ENCODE assay signal across 8 cellular contexts in genomic region chr10:102064503-102064867, GRCh38. TPM values are rescaled to one million over a fixed set of nuclear protein-coding genes. Genes with fewer than 3 reads are reported as not detected.
DNase-seq lines count a peak whose midpoint lies in the region; ATAC-seq and TF ChIP-seq lines count a peak whose summit lies in the region.

No MANE protein-coding gene starts in this region.

- H2AFZ ChIP-seq in DND-41 (ENCODE audit: low read depth, low read length) = peak overlapping the region; percentile 93

- intact Hi-C loops in Panc1 (cut with micrococcal nuclease; ENCODE audit: unreplicated experiment) (no loop called here), psoas muscle (cut with DNase I) (no loop called here), mucosa of descending colon (cut with DNase I, micrococcal nuclease) (no loop called here)

- peak overlapping the region; percentile 94 for H3K9ac ChIP-seq in DND-41 (ENCODE audit: low read depth, low read length)

- H3K36me3 ChIP-seq in DND-41 (ENCODE audit: insufficient read depth, low read length) (peaks cover 22% of the 10 kb centered on the region), Panc1 (ENCODE audit: control insufficient read depth, insufficient read depth, low read length) (no peaks in the 10 kb centered on the region), psoas muscle (ENCODE audit: insufficient read depth in 1 of 2, low read depth in 1 of 2) (peaks cover 0 to 9% of the 10 kb centered on the region in 2 donors), mucosa of descending colon (ENCODE audit: low read depth) (no peaks in the 10 kb centered on the region)

- peak overlapping the region; percentile 70 for H3K27ac ChIP-seq in DND-41 (ENCODE audit: low read length)
- peak overlapping the region; percentile 88 for H3K27ac ChIP-seq in Panc1 (ENCODE audit: low read length)
- H3K27ac ChIP-seq in epithelial cell of prostate = peak overlapping the region; percentile 76
- H3K27ac ChIP-seq in psoas muscle = peak overlapping the region; percentile 88

- no peaks in the 10 kb centered on the region for H3K27me3 ChIP-seq in DND-41 (ENCODE audit: insufficient read depth, low read length, poor library complexity)
- H3K27me3 ChIP-seq in Panc1 (ENCODE audit: control insufficient read depth, insufficient read depth, low read length) = no peaks in the 10 kb centered on the region
- no peaks in the 10 kb centered on the region for H3K27me3 ChIP-seq in psoas muscle (ENCODE audit: insufficient read depth in 3 of 3, low read length in 2 of 3)

- H3K9me3 ChIP-seq in DND-41 (ENCODE audit: insufficient read depth, low read length, severe bottlenecking) (no peaks in the 10 kb centered on the region), Panc1 (ENCODE audit: control insufficient read depth, insufficient read depth, low read depth, low read length) (no peaks in the 10 kb centered on the region), psoas muscle (no peaks in the 10 kb centered on the region), mucosa of descending colon (no peaks in the 10 kb centered on the region)

- H4K20me1 ChIP-seq in DND-41 (ENCODE audit: insufficient read depth, low read length) = peaks cover 30% of the 10 kb centered on the region

- TF ChIP-seq CTCF in DND-41 (IDR thresholded peaks at IDR 0.05; ENCODE audit: borderline replicate concordance, extremely low read depth, low read length, poor library complexity, severe bottlenecking) = no peak
- no peak for TF ChIP-seq CTCF in Panc1 (IDR thresholded peaks at IDR 0.05)
- TF ChIP-seq CTCF in psoas muscle (IDR thresholded peaks at IDR 0.05) = no peak
- TF ChIP-seq CTCF in mucosa of descending colon (IDR thresholded peaks at IDR 0.05) = no peak

- peak overlapping the region; percentile 100 for H3K4me2 ChIP-seq in DND-41 (ENCODE audit: insufficient read depth, low read length)

- ATAC-seq in DND-41 (ENCODE audit: insufficient read depth, low read depth) (no peak), Panc1 (no peak), psoas muscle (no peak), GM21528 (IDR thresholded peaks at IDR 0.05; ENCODE audit: low FRiP score, unreplicated experiment) (no peak), mucosa of descending colon (no peak)

- peaks cover 31% of the 10 kb centered on the region for H3K4me1 ChIP-seq in DND-41 (ENCODE audit: insufficient read depth, low read length)
- peaks cover 20% of the 10 kb centered on the region for H3K4me1 ChIP-seq in Panc1 (ENCODE audit: control insufficient read depth, insufficient read depth, low read length)
- peaks cover 18% of the 10 kb centered on the region for H3K4me1 ChIP-seq in psoas muscle
- peaks cover 27% of the 10 kb centered on the region for H3K4me1 ChIP-seq in mucosa of descending colon (ENCODE audit: low read depth)

- H3K79me2 ChIP-seq in DND-41 (ENCODE audit: insufficient read depth, low read length) = peaks cover 28% of the 10 kb centered on the region

- in situ Hi-C loops in Panc1 (cut with HindIII; ENCODE audit: low pct_unique_long_range_greater_than_20kb, low sequenced_read_pairs) = no loop called here

- WGBS in psoas muscle, 3 donors = 72 to 80% (median 80%) methylated on average over 2 of the region's 2 CpGs

- no TSS peak for BruUV-seq in Panc1 (replicated peaks; lab: Mats Ljungman, UMichigan)

- DNase-seq in DND-41 (no peak), Panc1 (ENCODE audit: low read depth, low spot score) (no peak), epithelial cell of prostate (ENCODE audit: low read depth, low spot score) (no peak), psoas muscle (no peak), cerebellar cortex (ENCODE audit: low spot score) (no peak), mucosa of descending colon (no peak), NCI-H1105 treated with DMSO at 0.1 percent for 48 hours (lab: John Stamatoyannopoulos, UW) (no peak)

- CTCF ChIA-PET in Panc1 (lab: Charles Lee) = no interaction called here

- peak overlapping the region; percentile 90; a peak in 3 of 4 replicates for H3K4me3 ChIP-seq in DND-41 (ENCODE audit: low read depth in 1 of 2, low read length in 2 of 2)
- H3K4me3 ChIP-seq in Panc1 (ENCODE audit: low read depth in 2 of 2, low read length in 2 of 2) = peak overlapping the region; percentile 77
- peak overlapping the region; percentile 90 for H3K4me3 ChIP-seq in psoas muscle
- no peak overlapping the region for H3K4me3 ChIP-seq in mucosa of descending colon

- POLR2A ChIA-PET in Panc1 (lab: Charles Lee) = no interaction called here

RNA-seq across cellular contexts. Expression of gene HPS6, which starts 0.7 kb away (rescaled TPM):
- total RNA-seq in Panc1 (2021; ENCODE audit: unreplicated experiment) (34.5 TPM), psoas muscle (10 to 100 TPM in 2 of 4 donors, 1 to 10 TPM in 2; 8.8 to 13.2 (median 10.1) TPM), mucosa of descending colon (10 to 100 TPM; 17.8 to 21.4 (median 18.3) TPM)
- polyA plus RNA-seq in Panc1 (2012; ENCODE audit: insufficient read length) = 32.4 TPM
- polyA plus RNA-seq in psoas muscle = 10 to 100 TPM in 1 of 3 donors, 1 to 10 TPM in 2; 7.3 to 12.5 (median 9.8) TPM

RNA-seq across cellular contexts. Expression of gene ARMH3, which starts 8.5 kb away (rescaled TPM):
- 30.6 TPM for total RNA-seq in Panc1 (2021; ENCODE audit: unreplicated experiment)
- 19.3 TPM for polyA plus RNA-seq in Panc1 (2012; ENCODE audit: insufficient read length)
- 10 to 100 TPM; 14.1 to 22.9 (median 18.4) TPM for total RNA-seq in psoas muscle
- polyA plus RNA-seq in psoas muscle = 10 to 100 TPM; 26.0 to 38.7 (median 30.2) TPM
- total RNA-seq in mucosa of descending colon = 10 to 100 TPM; 25.8 to 45.6 (median 28.1) TPM

RNA-seq across cellular contexts. Expression of gene LDB1, which starts 55.7 kb away (rescaled TPM):
- total RNA-seq in Panc1 (2021; ENCODE audit: unreplicated experiment) (87.6 TPM), psoas muscle (10 to 100 TPM; 22.0 to 29.8 (median 26.8) TPM), mucosa of descending colon (10 to 100 TPM; 32.3 to 92.2 (median 37.2) TPM)
- polyA plus RNA-seq in Panc1 (2012; ENCODE audit: insufficient read length) = 125 TPM
- 10 to 100 TPM; 13.9 to 24.9 (median 14.6) TPM for polyA plus RNA-seq in psoas muscle
